Comparison of ENCODE assay signal across 1 cellular context in the genomic region with DNA sequence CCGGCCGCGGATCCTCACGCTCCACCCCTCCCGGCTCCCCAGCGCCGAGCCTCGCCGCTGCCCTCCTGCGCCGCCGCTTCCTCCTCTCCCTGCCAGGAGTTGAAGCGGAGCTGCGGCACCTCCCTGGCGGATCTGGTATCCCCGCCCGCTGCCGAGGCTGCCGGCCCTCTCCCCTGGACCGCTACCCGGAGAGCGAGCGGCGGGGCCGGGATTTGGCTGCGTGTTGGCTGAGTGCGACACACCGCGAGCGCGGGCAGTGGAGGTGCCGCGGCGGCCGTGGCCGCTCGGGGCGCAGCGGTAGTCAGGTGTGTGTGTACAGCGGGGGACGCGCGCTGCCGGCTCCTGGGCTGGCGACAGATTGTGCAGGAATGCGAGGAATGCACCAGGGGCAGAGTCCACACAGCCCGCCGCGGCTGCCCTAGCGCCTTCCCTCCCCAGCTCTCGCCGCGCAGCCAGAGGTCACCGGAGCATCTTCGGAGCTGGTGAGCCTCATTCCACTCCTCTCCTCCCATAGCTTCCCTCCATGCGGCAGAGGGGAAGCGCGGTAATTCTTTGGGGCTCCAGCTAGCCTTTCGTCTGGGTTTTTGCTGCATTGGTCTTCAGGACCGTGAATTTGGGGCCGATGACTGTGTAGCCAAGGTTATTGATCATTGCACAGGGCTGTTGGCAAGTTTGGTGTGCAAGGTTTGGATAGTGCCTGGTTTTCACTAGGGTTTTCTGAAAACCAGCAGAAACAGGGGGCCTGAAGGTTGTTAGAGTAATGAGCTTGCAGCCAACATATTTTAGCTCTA.
A peak's percentile ranks its signal among the peaks of the same experiment; 100 is the strongest.
TF ChIP-seq lines count a peak whose summit lies in the region.

No MANE protein-coding gene starts in this region.

TF ChIP-seq in WTC11, 78 proteins besides CTCF, POLR2A, EP300 and RAD21 (continued from another document):
- TF ChIP-seq ZNF425 (CRISPR knock-in tag; conservative IDR thresholded peaks at IDR 0.05) (no peak), TEAD4 (CRISPR knock-in tag; IDR thresholded peaks at IDR 0.05) (peak; percentile 99), ZNF138 (CRISPR knock-in tag; conservative IDR thresholded peaks at IDR 0.05) (no peak), TEAD1 (CRISPR knock-in tag; IDR thresholded peaks at IDR 0.05) (peak; percentile 100), ZNF232 (CRISPR knock-in tag; IDR thresholded peaks at IDR 0.05) (0 out of 2 replicates have a peak, but pooled peaks have one; percentile 64), SP1 (CRISPR knock-in tag; conservative IDR thresholded peaks at IDR 0.05) (peak; percentile 64; the same call in 1 of the 2 replicates), PREB (CRISPR knock-in tag; IDR thresholded peaks at IDR 0.05; ENCODE audit: borderline replicate concordance) (no peak), TCF7 (CRISPR knock-in tag; IDR thresholded peaks at IDR 0.05; ENCODE audit: low read depth) (0 out of 2 replicates have a peak, but pooled peaks have one; percentile 44), FOXP4 (CRISPR knock-in tag; IDR thresholded peaks at IDR 0.05) (peak; percentile 69; the same call in 1 of the 2 replicates), RELA (CRISPR knock-in tag; IDR thresholded peaks at IDR 0.05; ENCODE audit: borderline replicate concordance) (no peak), NR2C2 (CRISPR knock-in tag; IDR thresholded peaks at IDR 0.05) (no peak), ELF4 (CRISPR knock-in tag; IDR thresholded peaks at IDR 0.05; ENCODE audit: low read depth) (0 out of 2 replicates have a peak, but pooled peaks have one; percentile 63), ZNF121 (CRISPR knock-in tag; IDR thresholded peaks at IDR 0.05) (no peak), AR (CRISPR knock-in tag; IDR thresholded peaks at IDR 0.05) (0 out of 2 replicates have a peak, but pooled peaks have one; percentile 3), KAT7 (CRISPR knock-in tag; IDR thresholded peaks at IDR 0.05; ENCODE audit: borderline replicate concordance) (peak; percentile 77; the same call in 1 of the 2 replicates)
